ENCODE assay signal across 1 cellular context in genomic region chr6:167121471-167121870, GRCh38.
TF ChIP-seq lines count a peak whose summit lies in the region.

No MANE protein-coding gene starts in this region.

TF ChIP-seq in GM12878, 131 proteins besides CTCF, POLR2A, EP300 and RAD21:
- TF ChIP-seq GATAD2B (conservative IDR thresholded peaks at IDR 0.05; ENCODE audit: low read depth) (no peak), CUX1 (IDR thresholded peaks at IDR 0.05; ENCODE audit: insufficient replicate concordance, low read depth, low read length) (peak; percentile 24)
